In genomic region chr6:38272222-38272621, GRCh38 we compare ENCODE assay signal across 23 cellular contexts.
DNase-seq lines count a peak whose midpoint lies in the region; ATAC-seq and TF ChIP-seq lines count a peak whose summit lies in the region.
"Had no signal": no experiment of that assay in that cellular context is flagged by ENCODE, and none has a peak within 500 bp of the region (broad histone marks: within the 10 kb centered on the region; RNA-seq: fewer than 3 reads in every experiment).

No MANE protein-coding gene starts in this region.

- no peak overlapping the region for H2AFZ ChIP-seq in osteoblast (ENCODE audit: low read length)
- H2AFZ ChIP-seq: PC-9 had no signal

- DNase-seq in AG10803 (ENCODE audit: low read depth), result peak; percentile 43
- DNase-seq in HFFc6, result peak; percentile 31
- DNase-seq in SJCRH30, result no peak
- no peak for DNase-seq in osteoblast (ENCODE audit: insufficient read length, low spot score, missing footprints)
- no peak for DNase-seq in CD4-positive, alpha-beta T cell
- no peak for DNase-seq in NCI-H1930 (lab: John Stamatoyannopoulos, UW)
- DNase-seq in NCI-H345 (lab: John Stamatoyannopoulos, UW), result no peak
- DNase-seq in UCSD-AML1 (lab: John Stamatoyannopoulos, UW; ENCODE audit: unreplicated experiment), result no peak
- DNase-seq: C1 segment of cervical spinal cord; CD8-positive, alpha-beta T cell; DMS 273 treated with DMSO at 0.1 percent for 48 hours; DMS79; KG1; NCI-H1092; NCI-H1417 treated with DMSO at 0.1 percent for 48 hours; NCI-H187; NCI-H2171 treated with DMSO at 0.1 percent for 48 hours; NCI-H524; NCI-H82; NK-92 treated with Interleukin-12 subunit alpha and Interleukin-12 subunit beta, amount 100 ng/mL, for 24 hours; PC-9 had no signal

- H3K79me2 ChIP-seq in osteoblast (ENCODE audit: insufficient read depth, low read length), result no peaks in the 10 kb centered on the region

- H3K27ac Mint-ChIP-seq in HFFc6, result peak overlapping the region; percentile 40; the same call in 1 of the 2 replicates
- H3K27ac Mint-ChIP-seq in CD4-positive, alpha-beta T cell, result no peak overlapping the region
- H3K27ac Mint-ChIP-seq: CD8-positive, alpha-beta T cell had no signal

- no peaks in the 10 kb centered on the region for H3K27me3 Mint-ChIP-seq in HFFc6 (ENCODE audit: insufficient read depth)
- no peaks in the 10 kb centered on the region for H3K27me3 Mint-ChIP-seq in CD4-positive, alpha-beta T cell

- CTCF ChIA-PET in CD4-positive, alpha-beta T cell (lab: Charles Lee), result interaction anchor here (1.2 kb wide), 1 partner anchor 10 kb away, joined by 3 read pairs; no protein-coding TSS in a partner anchor

- H3K4me3 ChIP-seq in AG10803 (ENCODE audit: low read length) (no peak overlapping the region), SJCRH30 (no peak overlapping the region), osteoblast (ENCODE audit: insufficient read depth, low read length) (no peak overlapping the region)
- H3K4me3 ChIP-seq: PC-9, SJSA1 had no signal

- H3K4me2 ChIP-seq in osteoblast (ENCODE audit: insufficient read depth, low read length), result no peak overlapping the region
- H3K4me2 ChIP-seq: PC-9 had no signal

- H3K9me3 Mint-ChIP-seq in HFFc6, result no peaks in the 10 kb centered on the region
- peaks cover 3% of the 10 kb centered on the region for H3K9me3 Mint-ChIP-seq in CD4-positive, alpha-beta T cell

- no peak for ATAC-seq in CD4-positive, alpha-beta T cell (ENCODE audit: poor library complexity)
- ATAC-seq: CD8-positive, alpha-beta T cell; Right ventricle myocardium inferior had no signal

- POLR2A ChIA-PET in CD4-positive, alpha-beta T cell (lab: Charles Lee), result no interaction called here

- peaks cover 49% of the 10 kb centered on the region for H3K4me1 ChIP-seq in SJCRH30
- H3K4me1 ChIP-seq in osteoblast (ENCODE audit: insufficient read depth, low read length), result peaks cover 38% of the 10 kb centered on the region

- H3K27me3 ChIP-seq in SJCRH30 (no peaks in the 10 kb centered on the region), osteoblast (ENCODE audit: insufficient read depth, low read length) (no peaks in the 10 kb centered on the region)
- H3K27me3 ChIP-seq in CD4-positive, alpha-beta T cell (ENCODE audit: control insufficient read depth, insufficient read depth, low read length), result no peaks in the 10 kb centered on the region
- H3K27me3 ChIP-seq: SJSA1 had no signal

- peaks cover 5% of the 10 kb centered on the region; the same call in 1 of the 2 replicates for H3K9me3 ChIP-seq in SJCRH30 (replicated peaks)
- no peaks in the 10 kb centered on the region for H3K9me3 ChIP-seq in osteoblast (ENCODE audit: low read depth, low read length)
- H3K9me3 ChIP-seq in CD4-positive, alpha-beta T cell (ENCODE audit: control insufficient read depth, low read length), result no peaks in the 10 kb centered on the region
- H3K9me3 ChIP-seq: SJSA1 had no signal

- 0 out of 2 replicates have a peak overlapping the region, but pooled peaks have one; percentile 5 for H3K4me3 Mint-ChIP-seq in HFFc6
- no peak overlapping the region for H3K4me3 Mint-ChIP-seq in CD4-positive, alpha-beta T cell
- H3K4me3 Mint-ChIP-seq: CD8-positive, alpha-beta T cell had no signal

- H3K4me1 Mint-ChIP-seq in HFFc6 (ENCODE audit: low read depth), result peaks cover 68% of the 10 kb centered on the region
- peaks cover 17% of the 10 kb centered on the region for H3K4me1 Mint-ChIP-seq in CD4-positive, alpha-beta T cell (ENCODE audit: low read depth)

- H4K20me1 ChIP-seq in osteoblast (ENCODE audit: insufficient read depth, low read length), result no peaks in the 10 kb centered on the region

- intact Hi-C loops in CD4-positive, alpha-beta T cell (cut with DNase I, micrococcal nuclease), result no loop called here

- H3K36me3 ChIP-seq in SJCRH30, result no peaks in the 10 kb centered on the region
- no peaks in the 10 kb centered on the region for H3K36me3 ChIP-seq in osteoblast (ENCODE audit: insufficient read depth, low read length)
- H3K36me3 ChIP-seq: SJSA1 had no signal

- TF ChIP-seq CTCF in AG10803 (conservative IDR thresholded peaks at IDR 0.05; ENCODE audit: low read length), result no peak
- TF ChIP-seq CTCF in HFFc6 (IDR thresholded peaks at IDR 0.05), result no peak
- TF ChIP-seq CTCF in osteoblast (IDR thresholded peaks at IDR 0.05; ENCODE audit: extremely low read depth, low read depth, low read length), result no peak
- no peak for TF ChIP-seq CTCF in CD4-positive, alpha-beta T cell (IDR thresholded peaks at IDR 0.05)

- no peaks in the 10 kb centered on the region; the same call in none of the 2 replicates for H3K36me3 Mint-ChIP-seq in HFFc6 (ENCODE audit: low read depth)
- H3K36me3 Mint-ChIP-seq in CD4-positive, alpha-beta T cell (ENCODE audit: low read depth), result peaks cover 19% of the 10 kb centered on the region

- H3K27ac ChIP-seq in SJCRH30 (peak overlapping the region; percentile 85), osteoblast (ENCODE audit: low read depth, low read length) (peak overlapping the region; percentile 9)
- no peak overlapping the region for H3K27ac ChIP-seq in CD4-positive, alpha-beta T cell (ENCODE audit: low read depth, low read length)
- H3K27ac ChIP-seq: PC-9 had no signal

Comparison
In these comparisons a context has a peak if more than half of its experiments do, and no peak if none do; other contexts are left out.
1. DNase-seq: peak in AG10803 (single experiment) and HFFc6 (single experiment); none in SJCRH30 (0 of 2), osteoblast (single experiment), CD4-positive, alpha-beta T cell (0 of 10), NCI-H1930 (0 of 2), NCI-H345 (single experiment) and UCSD-AML1 (single experiment).